In genomic region chr12:31507966-31508365, GRCh38 we compare ENCODE assay signal across 14 cellular contexts.
DNase-seq lines count a peak whose midpoint lies in the region; ATAC-seq and TF ChIP-seq lines count a peak whose summit lies in the region.
"Had no signal": no experiment of that assay in that cellular context is flagged by ENCODE, and none has a peak within 500 bp of the region (broad histone marks: within the 10 kb centered on the region; RNA-seq: fewer than 3 reads in every experiment).

No MANE protein-coding gene starts in this region.

- no peak overlapping the region for H4K91ac ChIP-seq in IMR-90 (ENCODE audit: insufficient read depth, low read depth, low read length)

- no TSS peak for BruUV-seq in IMR-90 (replicated peaks; lab: Mats Ljungman, UMichigan)

- no peak for TF ChIP-seq RAD21 in IMR-90 (IDR thresholded peaks at IDR 0.05; ENCODE audit: low read length)

- H2AK9ac ChIP-seq in IMR-90 (replicated peaks; ENCODE audit: low read depth, low read length, poor library complexity), result no peak overlapping the region

- no peak overlapping the region for H4K8ac ChIP-seq in IMR-90 (ENCODE audit: low read depth in 2 of 2, low read length in 2 of 2)

- H3K4me3 ChIP-seq in IMR-90 (ENCODE audit: insufficient read depth, low read depth, low read length) (no peak overlapping the region), choroid plexus epithelial cell (ENCODE audit: low read depth, low read length) (no peak overlapping the region)
- H3K4me3 ChIP-seq: MG63 had no signal

- ATAC-seq in IMR-90 (ENCODE audit: low read depth) (peak; percentile 54), left lobe of liver (peak; percentile 21), HG02852 (IDR thresholded peaks at IDR 0.05; ENCODE audit: unreplicated experiment) (no peak), GM18873 (IDR thresholded peaks at IDR 0.05; ENCODE audit: low FRiP score, unreplicated experiment) (no peak)
- ATAC-seq: activated naive CD4-positive, alpha-beta T cell treated with anti-CD3 and anti-CD28 coated beads, Interleukin-2, amount 50 U/mL, for 72 hours had no signal

- TF ChIP-seq POLR2A in IMR-90 (IDR thresholded peaks at IDR 0.05; ENCODE audit: low read depth, low read length), result no peak

- no peak overlapping the region for H2AK5ac ChIP-seq in IMR-90 (ENCODE audit: low read depth, low read length)

- no peak overlapping the region for H3K4me2 ChIP-seq in IMR-90 (ENCODE audit: low read depth, low read length)

- H3K18ac ChIP-seq in IMR-90 (ENCODE audit: low read depth, low read length), result no peak overlapping the region

- H3K79me1 ChIP-seq in IMR-90 (ENCODE audit: low read depth in 1 of 2, low read length in 2 of 2), result peaks cover 21 to 46% of the 10 kb centered on the region in 2 experiments

- H3K9me1 ChIP-seq in IMR-90 (ENCODE audit: insufficient read depth, low read length), result peaks cover 5% of the 10 kb centered on the region; the same call in 1 of the 2 replicates

- H3K4me1 ChIP-seq in IMR-90 (ENCODE audit: control insufficient read depth, insufficient read depth, low read length), result peaks cover 11% of the 10 kb centered on the region; the same call in 1 of the 2 replicates

- H2AFZ ChIP-seq in IMR-90 (replicated peaks; ENCODE audit: low read length, poor library complexity), result no peak overlapping the region

- peak overlapping the region; percentile 29 for H2BK5ac ChIP-seq in IMR-90 (ENCODE audit: low read depth, low read length, poor library complexity, severe bottlenecking)

- H4K5ac ChIP-seq in IMR-90 (ENCODE audit: low read depth, low read length), result no peak overlapping the region

- H3K4ac ChIP-seq in IMR-90 (ENCODE audit: low read depth, low read length), result no peak overlapping the region; the same call in 1 of the 2 replicates

- POLR2A ChIA-PET in IMR-90 (lab: Charles Lee; ENCODE audit: unreplicated experiment), result interaction anchor here (1.2 kb wide), 1 partner anchor 11 kb away, joined by 4 read pairs; no protein-coding TSS in a partner anchor

- H2BK120ac ChIP-seq in IMR-90 (ENCODE audit: low read depth, low read length), result no peak overlapping the region

- no peak overlapping the region for H2BK15ac ChIP-seq in IMR-90 (ENCODE audit: low read depth, low read length)

- no peak for TF ChIP-seq CTCF in IMR-90 (conservative IDR thresholded peaks at IDR 0.05; ENCODE audit: low read depth, low read length)
- no peak for TF ChIP-seq CTCF in choroid plexus epithelial cell (conservative IDR thresholded peaks at IDR 0.05; ENCODE audit: low read depth, low read length)

- H3K14ac ChIP-seq in IMR-90 (replicated peaks; ENCODE audit: low read depth, low read length), result no peak overlapping the region

- H4K20me1 ChIP-seq in IMR-90 (ENCODE audit: insufficient read depth, low read length), result no peaks in the 10 kb centered on the region

- DNase-seq in AG20443 (ENCODE audit: low spot score) (peak; percentile 33), IMR-90 (peak; percentile 70), choroid plexus epithelial cell (ENCODE audit: low read depth) (peak; percentile 70), left lobe of liver (ENCODE audit: low spot score) (no peak), DMS53 (lab: John Stamatoyannopoulos, UW) (no peak), HuH-7.5 (ENCODE audit: low spot score) (no peak)
- DNase-seq: MG63; NCI-H187 treated with DMSO at 0.1 percent for 48 hours; NCI-H524 treated with DMSO at 0.1 percent for 48 hours; small intestine; stimulated activated naive CD4-positive, alpha-beta T cell treated with Interleukin-2 at 50 U/mL for 16 hours had no signal

- no peaks in the 10 kb centered on the region for H3K27me3 ChIP-seq in IMR-90 (ENCODE audit: control insufficient read depth, insufficient read depth, low read length)
- H3K27me3 ChIP-seq: MG63 had no signal

- H3K36me3 ChIP-seq in IMR-90 (ENCODE audit: control insufficient read depth, insufficient read depth, low read length), result no peaks in the 10 kb centered on the region
- H3K36me3 ChIP-seq: MG63 had no signal

- H2BK20ac ChIP-seq in IMR-90 (ENCODE audit: low read depth, low read length), result no peak overlapping the region

- peaks cover 4% of the 10 kb centered on the region; the same call in 1 of the 2 replicates for H3K9me3 ChIP-seq in IMR-90 (ENCODE audit: control insufficient read depth, insufficient read depth, low read length)

- in situ Hi-C loops in IMR-90 (cut with MboI; ENCODE audit: low sequenced_read_pairs), result no loop called here

- CTCF ChIA-PET in IMR-90 (lab: Yijun Ruan, JAX), result no interaction called here

- dilution Hi-C loops in IMR-90 (cut with HindIII; ENCODE audit: low sequenced_read_pairs, unreplicated experiment), result no loop called here

- intact Hi-C loops in IMR-90 (cut with micrococcal nuclease), result no loop called here

- no peak overlapping the region for H3K56ac ChIP-seq in IMR-90 (ENCODE audit: extremely low read depth, insufficient read depth, low read length)

- WGBS in IMR-90 (ENCODE audit: extremely low coverage in 2 of 2, insufficient read length in 1 of 2), 2 experiments, result 100% methylated on average over 1 of the region's 1 CpG; no CpG with 5 or more reads in 1 of the 2 experiments

- no peak overlapping the region for H3K9ac ChIP-seq in IMR-90 (ENCODE audit: low read depth, low read length)

- H3K27ac ChIP-seq in IMR-90 (ENCODE audit: insufficient read depth, low read length), result no peak overlapping the region

- no peak overlapping the region for H3K23ac ChIP-seq in IMR-90 (ENCODE audit: low read depth, low read length)

TF ChIP-seq in IMR-90, 13 proteins besides CTCF, POLR2A, EP300 and RAD21:
- TF ChIP-seq RCOR1 (IDR thresholded peaks at IDR 0.05; ENCODE audit: insufficient replicate concordance, low read length) (no peak), CEBPB (IDR thresholded peaks at IDR 0.05; ENCODE audit: low read depth, low read length) (peak; percentile 85)

Comparison
In these comparisons a context has a peak if more than half of its experiments do, and no peak if none do; other contexts are left out.
1. DNase-seq: peak in AG20443 (single experiment), IMR-90 (single experiment) and choroid plexus epithelial cell (single experiment); none in left lobe of liver (single experiment), DMS53 (single experiment) and HuH-7.5 (single experiment).
2. ATAC-seq: peak in IMR-90 (single experiment) and left lobe of liver (single experiment); none in HG02852 (single experiment) and GM18873 (single experiment).